Comparison of ENCODE assay signal across 28 cellular contexts in genomic region chr2:152815634-152816257, GRCh38.
DNase-seq lines count a peak whose midpoint lies in the region; ATAC-seq and TF ChIP-seq lines count a peak whose summit lies in the region.
"Had no signal": no experiment of that assay in that cellular context is flagged by ENCODE, and none has a peak within 500 bp of the region (broad histone marks: within the 10 kb centered on the region; RNA-seq: fewer than 3 reads in every experiment).

No MANE protein-coding gene starts in this region.

- H3K27ac Mint-ChIP-seq in Caco-2 (ENCODE audit: unreplicated experiment), result no peak overlapping the region
- H3K27ac Mint-ChIP-seq: activated naive CD4-positive, alpha-beta T cell treated with anti-CD3 and anti-CD28 coated beads, Interleukin-2, amount 50 U/mL, for 24 hours; CD4-positive, alpha-beta memory T cell; naive thymus-derived CD8-positive, alpha-beta T cell had no signal

- H3K4me1 ChIP-seq in Caco-2, result no peaks in the 10 kb centered on the region
- H3K4me1 ChIP-seq: gastrocnemius medialis, psoas muscle, sigmoid colon, tibial nerve had no signal

- no peak overlapping the region for H3K4me3 Mint-ChIP-seq in Caco-2 (ENCODE audit: unreplicated experiment)
- H3K4me3 Mint-ChIP-seq: activated naive CD4-positive, alpha-beta T cell treated with anti-CD3 and anti-CD28 coated beads, Interleukin-2, amount 50 U/mL, for 24 hours; CD4-positive, alpha-beta memory T cell; naive thymus-derived CD8-positive, alpha-beta T cell had no signal

- no peaks in the 10 kb centered on the region for H3K27me3 ChIP-seq in Caco-2 (replicated peaks; ENCODE audit: control insufficient read depth, insufficient read depth, low read length)
- H3K27me3 ChIP-seq: gastrocnemius medialis, sigmoid colon, tibial nerve had no signal

- ATAC-seq in GM18520 (IDR thresholded peaks at IDR 0.05; ENCODE audit: unreplicated experiment) (peak; percentile 62), GM21390 (IDR thresholded peaks at IDR 0.05; ENCODE audit: unreplicated experiment) (peak; percentile 48), HG03378 (IDR thresholded peaks at IDR 0.05; ENCODE audit: unreplicated experiment) (peak; percentile 41), HG03280 (IDR thresholded peaks at IDR 0.05; ENCODE audit: unreplicated experiment) (no peak)
- ATAC-seq: gastrocnemius medialis; naive thymus-derived CD8-positive, alpha-beta T cell; psoas muscle had no signal

- intact Hi-C loops in Caco-2 (cut with micrococcal nuclease; ENCODE audit: unreplicated experiment), result no loop called here

- H3K36me3 ChIP-seq in Caco-2 (ENCODE audit: control insufficient read depth, insufficient read depth, low read length), result no peaks in the 10 kb centered on the region
- H3K36me3 ChIP-seq: gastrocnemius medialis, sigmoid colon, tibial nerve had no signal

- TF ChIP-seq CTCF in GM20000 (IDR thresholded peaks at IDR 0.05; ENCODE audit: extremely low read depth, missing control alignments) (no peak), Caco-2 (IDR thresholded peaks at IDR 0.05; ENCODE audit: insufficient read depth in 1 of 2, low read depth in 1 of 2, low read length in 1 of 2, severe bottlenecking in 1 of 2, unreplicated experiment in 1 of 2) (no peak)

- peaks cover 18% of the 10 kb centered on the region for H3K9me3 Mint-ChIP-seq in Caco-2 (ENCODE audit: unreplicated experiment)

- peaks cover 11% of the 10 kb centered on the region; the same call in 1 of the 2 replicates for H3K9me3 ChIP-seq in Caco-2
- H3K9me3 ChIP-seq: gastrocnemius medialis, psoas muscle, sigmoid colon had no signal

- POLR2A ChIA-PET in Caco-2 (lab: Charles Lee), result no interaction called here

- CTCF ChIA-PET in Caco-2 (lab: Charles Lee), result no interaction called here

- H3K4me1 Mint-ChIP-seq in Caco-2 (ENCODE audit: low read depth, unreplicated experiment), result no peaks in the 10 kb centered on the region
- H3K4me1 Mint-ChIP-seq: activated naive CD4-positive, alpha-beta T cell treated with anti-CD3 and anti-CD28 coated beads, Interleukin-2, amount 50 U/mL, for 24 hours; CD4-positive, alpha-beta memory T cell had no signal

- H3K27me3 Mint-ChIP-seq in Caco-2 (ENCODE audit: insufficient read depth, unreplicated experiment), result peaks cover 4% of the 10 kb centered on the region

- no peaks in the 10 kb centered on the region for H3K36me3 Mint-ChIP-seq in Caco-2 (ENCODE audit: insufficient read depth, unreplicated experiment)

- H3K4me3 ChIP-seq in Caco-2 (ENCODE audit: low read depth, low read length), result no peak overlapping the region
- H3K4me3 ChIP-seq: gastrocnemius medialis, psoas muscle, sigmoid colon, tibial nerve had no signal

- no TSS peak for BruUV-seq in Caco-2 (replicated peaks; lab: Mats Ljungman, UMichigan)

- DNase-seq in kidney tubule cell (ENCODE audit: low spot score) (peak; percentile 35), GM20000 (ENCODE audit: low spot score) (no peak), NCI-H1417 treated with DMSO at 0.1 percent for 48 hours (lab: John Stamatoyannopoulos, UW) (no peak), Caco-2 (no peak)
- DNase-seq: activated CD4-positive, alpha-beta T cell treated with anti-CD3 and anti-CD28 coated beads for 4 hours; activated CD8-positive, alpha-beta memory T cell treated with anti-CD3 and anti-CD28 coated beads for 24 hours; activated T-cell treated with anti-CD3 and anti-CD28 coated beads for 4 hours; amygdala; CD4-positive, alpha-beta memory T cell; gastrocnemius medialis; H7; IMR-90; MV-4-11; naive thymus-derived CD8-positive, alpha-beta T cell; NCI-H446 treated with DMSO at 0.1 percent for 48 hours; NCI-H82; nucleus accumbens; psoas muscle; SIG-M5; sigmoid colon; stimulated activated CD4-positive, alpha-beta T cell treated with anti-CD3 and anti-CD28 coated beads, Interleukin-4, amount 100 ng/mL, for 1 hour; SW 1271 had no signal
